Comparison of ENCODE assay signal across 22 cellular contexts in genomic region chr2:25044011-25044410, GRCh38. TPM values are rescaled to one million over a fixed set of nuclear protein-coding genes. Genes with fewer than 3 reads are reported as not detected.
DNase-seq lines count a peak whose midpoint lies in the region; ATAC-seq and TF ChIP-seq lines count a peak whose summit lies in the region.
"Had no signal": no experiment of that assay in that cellular context is flagged by ENCODE, and none has a peak within 500 bp of the region (broad histone marks: within the 10 kb centered on the region; RNA-seq: fewer than 3 reads in every experiment).

No MANE protein-coding gene starts in this region.

- H3K4ac ChIP-seq in IMR-90 (ENCODE audit: low read depth, low read length), result no peak overlapping the region

- peaks cover 19% of the 10 kb centered on the region for H3K79me2 ChIP-seq in neural cell (replicated peaks; ENCODE audit: insufficient read depth, low read length)

- dilution Hi-C loops in IMR-90 (cut with HindIII; ENCODE audit: low sequenced_read_pairs, unreplicated experiment), result no loop called here

- no peaks in the 10 kb centered on the region for H3K9me3 ChIP-seq in CD4-positive, alpha-beta T cell (ENCODE audit: control insufficient read depth, low read length)
- H3K9me3 ChIP-seq in IMR-90 (ENCODE audit: control insufficient read depth, insufficient read depth, low read length) (no peaks in the 10 kb centered on the region), endodermal cell (ENCODE audit: control insufficient read depth, low read length) (no peaks in the 10 kb centered on the region), neural cell (ENCODE audit: low read length) (no peaks in the 10 kb centered on the region), ovary (no peaks in the 10 kb centered on the region)
- H3K9me3 ChIP-seq: adrenal gland, uterus had no signal

- H3K36me3 ChIP-seq in IMR-90 (ENCODE audit: control insufficient read depth, insufficient read depth, low read length) (no peaks in the 10 kb centered on the region), endodermal cell (ENCODE audit: control insufficient read depth, insufficient read depth, low read length) (no peaks in the 10 kb centered on the region), neural cell (ENCODE audit: insufficient read depth, low read length) (no peaks in the 10 kb centered on the region), ovary (no peaks in the 10 kb centered on the region)
- H3K36me3 ChIP-seq: adrenal gland, SJSA1, uterus had no signal

- H4K20me1 ChIP-seq in IMR-90 (ENCODE audit: insufficient read depth, low read length), result peaks cover 6% of the 10 kb centered on the region
- no peaks in the 10 kb centered on the region for H4K20me1 ChIP-seq in neural cell (ENCODE audit: insufficient read depth)

- H2BK120ac ChIP-seq in IMR-90 (ENCODE audit: low read depth, low read length), result no peak overlapping the region

- CTCF ChIA-PET in CD4-positive, alpha-beta T cell (lab: Charles Lee), result no interaction called here
- CTCF ChIA-PET in IMR-90 (lab: Yijun Ruan, JAX), result no interaction called here

- no TSS peak for BruUV-seq in IMR-90 (replicated peaks; lab: Mats Ljungman, UMichigan)

- peak overlapping the region; percentile 56 for H3K4me3 Mint-ChIP-seq in CD4-positive, alpha-beta T cell
- H3K4me3 Mint-ChIP-seq in endodermal cell, result peak overlapping the region; percentile 78
- H3K4me3 Mint-ChIP-seq in activated CD4-positive, alpha-beta T cell treated with anti-CD3 and anti-CD28 coated beads, Interleukin-2, amount 10 ng/mL, durations not matched to agents 24 days and 14 days, result no peak overlapping the region

- no peak for TF ChIP-seq RAD21 in IMR-90 (IDR thresholded peaks at IDR 0.05; ENCODE audit: low read length)
- TF ChIP-seq RAD21 in neural cell (conservative IDR thresholded peaks at IDR 0.05), result no peak

- no peak overlapping the region for H2BK20ac ChIP-seq in IMR-90 (ENCODE audit: low read depth, low read length)

- no peak overlapping the region for H2AK9ac ChIP-seq in IMR-90 (replicated peaks; ENCODE audit: low read depth, low read length, poor library complexity)

- H3K9ac ChIP-seq in IMR-90 (ENCODE audit: low read depth, low read length) (no peak overlapping the region), endodermal cell (ENCODE audit: extremely low read depth, low read length, poor library complexity, severe bottlenecking) (no peak overlapping the region), neural cell (ENCODE audit: low read length) (peak overlapping the region; percentile 22)

- H3K23ac ChIP-seq in IMR-90 (ENCODE audit: low read depth, low read length), result 0 out of 2 replicates have a peak overlapping the region, but pooled peaks have one; percentile 32

- no peak overlapping the region for H3K4me2 ChIP-seq in IMR-90 (ENCODE audit: low read depth, low read length)
- H3K4me2 ChIP-seq in neural cell (ENCODE audit: low read length), result peak overlapping the region; percentile 30

- H2BK15ac ChIP-seq in IMR-90 (ENCODE audit: low read depth, low read length), result no peak overlapping the region

- H3K56ac ChIP-seq in IMR-90 (ENCODE audit: extremely low read depth, insufficient read depth, low read length), result no peak overlapping the region

- peak overlapping the region; percentile 53 for H2AFZ ChIP-seq in IMR-90 (replicated peaks; ENCODE audit: low read length, poor library complexity)
- no peak overlapping the region for H2AFZ ChIP-seq in neural cell (ENCODE audit: low read depth, low read length)
- H2AFZ ChIP-seq: PC-9 had no signal

- TF ChIP-seq EP300 in neural cell (conservative IDR thresholded peaks at IDR 0.05; ENCODE audit: poor library complexity, severe bottlenecking), result no peak
- no peak for TF ChIP-seq EP300 in ovary (IDR thresholded peaks at IDR 0.05)

- no peak overlapping the region for H4K8ac ChIP-seq in IMR-90 (ENCODE audit: low read depth in 2 of 2, low read length in 2 of 2)

- in situ Hi-C loops in IMR-90 (cut with MboI; ENCODE audit: low sequenced_read_pairs), result no loop called here

- TF ChIP-seq CTCF in CD4-positive, alpha-beta T cell (IDR thresholded peaks at IDR 0.05), result no peak
- TF ChIP-seq CTCF in IMR-90 (conservative IDR thresholded peaks at IDR 0.05; ENCODE audit: low read depth, low read length) (no peak), endodermal cell (conservative IDR thresholded peaks at IDR 0.05) (no peak), neural cell (IDR thresholded peaks at IDR 0.05; ENCODE audit: poor library complexity, severe bottlenecking) (no peak), ovary (IDR thresholded peaks at IDR 0.05) (no peak)

- H3K4me1 Mint-ChIP-seq in CD4-positive, alpha-beta T cell (ENCODE audit: low read depth), result peaks cover 24% of the 10 kb centered on the region
- peaks cover 15% of the 10 kb centered on the region for H3K4me1 Mint-ChIP-seq in endodermal cell
- peaks cover 20% of the 10 kb centered on the region for H3K4me1 Mint-ChIP-seq in activated CD4-positive, alpha-beta T cell treated with anti-CD3 and anti-CD28 coated beads, Interleukin-2, amount 10 ng/mL, durations not matched to agents 24 days and 14 days

- no peaks in the 10 kb centered on the region for H3K36me3 Mint-ChIP-seq in CD4-positive, alpha-beta T cell (ENCODE audit: low read depth)
- peaks cover 4% of the 10 kb centered on the region for H3K36me3 Mint-ChIP-seq in endodermal cell (ENCODE audit: low read depth)
- no peaks in the 10 kb centered on the region for H3K36me3 Mint-ChIP-seq in activated CD4-positive, alpha-beta T cell treated with anti-CD3 and anti-CD28 coated beads, Interleukin-2, amount 10 ng/mL, durations not matched to agents 24 days and 14 days (ENCODE audit: low read depth)

- no peak for TF ChIP-seq POLR2A in IMR-90 (IDR thresholded peaks at IDR 0.05; ENCODE audit: low read depth, low read length)
- no peak for TF ChIP-seq POLR2A in ovary (IDR thresholded peaks at IDR 0.05)

- no peak overlapping the region for H3K27ac ChIP-seq in CD4-positive, alpha-beta T cell (ENCODE audit: low read depth, low read length)
- H3K27ac ChIP-seq in IMR-90 (ENCODE audit: insufficient read depth, low read length), result no peak overlapping the region
- no peak overlapping the region for H3K27ac ChIP-seq in endodermal cell (ENCODE audit: low read depth, low read length)
- no peak overlapping the region for H3K27ac ChIP-seq in neural cell (ENCODE audit: low read length)
- H3K27ac ChIP-seq in ovary, result no peak overlapping the region
- H3K27ac ChIP-seq: adrenal gland, coronary artery, PC-9, SJSA1, uterus had no signal

- H3K79me1 ChIP-seq in IMR-90 (ENCODE audit: low read depth in 1 of 2, low read length in 2 of 2), result no peaks in the 10 kb centered on the region

- intact Hi-C loops in CD4-positive, alpha-beta T cell (cut with DNase I, micrococcal nuclease), result no loop called here
- intact Hi-C loops in IMR-90 (cut with micrococcal nuclease), result loop anchor here (5.0 kb wide), 5 partner anchors 33 to 153 kb away; partner anchors contain the start of gene DNAJC27
- intact Hi-C loops in activated CD4-positive, alpha-beta T cell treated with anti-CD3 and anti-CD28 coated beads, Interleukin-2, amount 10 ng/mL, durations not matched to agents 24 days and 14 days (cut with micrococcal nuclease), result loop anchor here (5.0 kb wide), 3 partner anchors 88 to 252 kb away; partner anchors contain the start of genes ADCY3, CENPO and PTRHD1
- intact Hi-C loops in ovary (cut with DNase I), result no loop called here

- peaks cover 5% of the 10 kb centered on the region for H3F3A ChIP-seq in neural cell (ENCODE audit: insufficient read depth, low read length, poor library complexity, severe bottlenecking)

- no peak overlapping the region for H2BK5ac ChIP-seq in IMR-90 (ENCODE audit: low read depth, low read length, poor library complexity, severe bottlenecking)

- no peaks in the 10 kb centered on the region for H3K9me3 Mint-ChIP-seq in CD4-positive, alpha-beta T cell
- H3K9me3 Mint-ChIP-seq in endodermal cell, result peaks cover 2% of the 10 kb centered on the region
- no peaks in the 10 kb centered on the region for H3K9me3 Mint-ChIP-seq in activated CD4-positive, alpha-beta T cell treated with anti-CD3 and anti-CD28 coated beads, Interleukin-2, amount 10 ng/mL, durations not matched to agents 24 days and 14 days

- no peak overlapping the region for H2AK5ac ChIP-seq in IMR-90 (ENCODE audit: low read depth, low read length)

- H3K27me3 Mint-ChIP-seq in CD4-positive, alpha-beta T cell, result peaks cover 57% of the 10 kb centered on the region
- H3K27me3 Mint-ChIP-seq in endodermal cell (ENCODE audit: insufficient read depth), result peaks cover 48% of the 10 kb centered on the region
- peaks cover 51% of the 10 kb centered on the region for H3K27me3 Mint-ChIP-seq in activated CD4-positive, alpha-beta T cell treated with anti-CD3 and anti-CD28 coated beads, Interleukin-2, amount 10 ng/mL, durations not matched to agents 24 days and 14 days

- ATAC-seq in CD4-positive, alpha-beta T cell (ENCODE audit: poor library complexity), result no peak
- ATAC-seq in IMR-90 (ENCODE audit: low read depth) (no peak), HG02642 (IDR thresholded peaks at IDR 0.05; ENCODE audit: poor library complexity, unreplicated experiment) (no peak)
- ATAC-seq: HCT116 had no signal

- H3K9me2 ChIP-seq in neural cell (ENCODE audit: insufficient read depth, low read length), result no peaks in the 10 kb centered on the region

- POLR2A ChIA-PET in CD4-positive, alpha-beta T cell (lab: Charles Lee), result no interaction called here
- POLR2A ChIA-PET in IMR-90 (lab: Charles Lee; ENCODE audit: unreplicated experiment), result interaction anchor here (0.8 kb wide), 1 partner anchor 39 kb away, joined by 3 read pairs; no protein-coding TSS in a partner anchor

- no peak overlapping the region for H4K91ac ChIP-seq in IMR-90 (ENCODE audit: insufficient read depth, low read depth, low read length)

- H3K27ac Mint-ChIP-seq in CD4-positive, alpha-beta T cell, result no peak overlapping the region
- no peak overlapping the region for H3K27ac Mint-ChIP-seq in endodermal cell
- H3K27ac Mint-ChIP-seq in activated CD4-positive, alpha-beta T cell treated with anti-CD3 and anti-CD28 coated beads, Interleukin-2, amount 10 ng/mL, durations not matched to agents 24 days and 14 days, result no peak overlapping the region

- no peak for DNase-seq in CD4-positive, alpha-beta T cell
- DNase-seq in IMR-90, result no peak
- no peak for DNase-seq in endodermal cell
- no peak for DNase-seq in activated CD4-positive, alpha-beta T cell treated with anti-CD3 and anti-CD28 coated beads, Interleukin-2, amount 10 ng/mL, durations not matched to agents 24 days and 14 days
- no peak for DNase-seq in occipital lobe (lab: John Stamatoyannopoulos, UW)
- no peak for DNase-seq in ovary
- DNase-seq: activated CD4-positive, alpha-beta T cell treated with anti-CD3 and anti-CD28 coated beads, Interleukin-2, amount 50 U/mL, for 1 hour; activated effector memory CD4-positive, alpha-beta T cell treated with Interleukin-2 at 50 U/mL for 16 hours; DMS153; mammary epithelial cell; NCI-H1092; NCI-H2029 treated with DMSO at 0.1 percent for 48 hours; uterus had no signal

- H3K4me3 ChIP-seq in IMR-90 (ENCODE audit: insufficient read depth, low read depth, low read length) (no peak overlapping the region), endodermal cell (ENCODE audit: low read length) (no peak overlapping the region), neural cell (ENCODE audit: low read length) (peak overlapping the region; percentile 90), ovary (no peak overlapping the region)
- H3K4me3 ChIP-seq: adrenal gland, PC-9, SJSA1, uterus had no signal

- H3K18ac ChIP-seq in IMR-90 (ENCODE audit: low read depth, low read length), result no peak overlapping the region

- no CpG with 5 or more reads among the region's 1 CpG for WGBS in IMR-90 (ENCODE audit: extremely low coverage in 2 of 2, insufficient read length in 1 of 2), 2 experiments
- 89% methylated on average over 1 of the region's 1 CpG; no CpG with 5 or more reads in 1 of the 2 experiments for WGBS in endodermal cell (ENCODE audit: insufficient coverage in 1 of 2, insufficient read length in 1 of 2), 2 experiments
- 72 to 85% (median 83%) methylated on average over 1 of the region's 1 CpG for WGBS in ovary, 3 donors

- peaks cover 4% of the 10 kb centered on the region; the same call in 1 of the 2 replicates for H3K9me1 ChIP-seq in IMR-90 (ENCODE audit: insufficient read depth, low read length)

- H3K4me1 ChIP-seq in IMR-90 (ENCODE audit: control insufficient read depth, insufficient read depth, low read length) (peaks cover 10% of the 10 kb centered on the region), endodermal cell (ENCODE audit: control insufficient read depth, insufficient read depth, low read length) (no peaks in the 10 kb centered on the region), ovary (ENCODE audit: insufficient read depth) (peaks cover 5% of the 10 kb centered on the region)

- H3K27me3 ChIP-seq in CD4-positive, alpha-beta T cell (ENCODE audit: control insufficient read depth, insufficient read depth, low read length), result peaks cover 51% of the 10 kb centered on the region
- H3K27me3 ChIP-seq in IMR-90 (ENCODE audit: control insufficient read depth, insufficient read depth, low read length) (peaks cover 7% of the 10 kb centered on the region; the same call in 1 of the 2 replicates), endodermal cell (ENCODE audit: control insufficient read depth, insufficient read depth, low read length, poor library complexity, severe bottlenecking) (peaks cover 32% of the 10 kb centered on the region), neural cell (ENCODE audit: insufficient read depth, low read depth, low read length) (no peaks in the 10 kb centered on the region), ovary (no peaks in the 10 kb centered on the region)
- H3K27me3 ChIP-seq: adrenal gland, uterus had no signal

- H3K14ac ChIP-seq in IMR-90 (replicated peaks; ENCODE audit: low read depth, low read length), result no peak overlapping the region

- H4K5ac ChIP-seq in IMR-90 (ENCODE audit: low read depth, low read length), result no peak overlapping the region

RNA-seq across cellular contexts. Expression of gene EFR3B, which starts 2.1 kb away (rescaled TPM):
- total RNA-seq in CD4-positive, alpha-beta T cell, result under 1 TPM in 1 of 2 experiments, not detected in 1; 0.11 TPM
- total RNA-seq in IMR-90 (2012; rRNA removed), result 0.90 and 1.1 TPM in 2 replicates
- 0.36 and 0.38 TPM in 2 replicates for polyA plus RNA-seq in IMR-90 (2012; rRNA removed)
- 0.14 and 0.18 TPM in 2 replicates for polyA plus RNA-seq in IMR-90 (2012; cell fraction: cytosol; rRNA removed)
- 0.63 and 0.66 TPM in 2 replicates for polyA plus RNA-seq in IMR-90 (2012; cell fraction: nucleus; rRNA removed; ENCODE audit: low replicate concordance)
- 10 to 100 TPM; 11.0 to 11.8 TPM for total RNA-seq in endodermal cell
- 18.8 TPM for polyA plus RNA-seq in endodermal cell (2013, experiment 1 of 2)
- 20.9 TPM for polyA plus RNA-seq in endodermal cell (2013, experiment 2 of 2)
- polyA plus RNA-seq in neural cell, result 29.3 and 30.6 TPM in 2 replicates
- polyA minus RNA-seq in neural cell, result 81.6 and 88.8 TPM in 2 replicates
- total RNA-seq in activated CD4-positive, alpha-beta T cell treated with anti-CD3 and anti-CD28 coated beads, Interleukin-2, amount 10 ng/mL, durations not matched to agents 24 days and 14 days, result 0.09 and 0.12 TPM in 2 replicates
- 47.1 TPM for total RNA-seq in occipital lobe
- total RNA-seq in ovary, result 1 to 10 TPM in 6 of 7 donors, under 1 TPM in 1; 0.36 to 4.5 (median 1.5) TPM
- polyA plus RNA-seq in ovary, result under 1 TPM; 0.45 to 0.93 TPM
- total RNA-seq: bronchial epithelial cell, PC-9 had no signal
- polyA plus RNA-seq: CD14-positive monocyte had no signal

Comparison
In these comparisons a context has a peak if more than half of its experiments do, and no peak if none do; other contexts are left out.
1. intact Hi-C loops: an anchor here in IMR-90 (5.0 kb wide) and activated CD4-positive, alpha-beta T cell treated with anti-CD3 and anti-CD28 coated beads, Interleukin-2, amount 10 ng/mL, durations not matched to agents 24 days and 14 days (5.0 kb wide); none called in CD4-positive, alpha-beta T cell and ovary.